In the genomic region with DNA sequence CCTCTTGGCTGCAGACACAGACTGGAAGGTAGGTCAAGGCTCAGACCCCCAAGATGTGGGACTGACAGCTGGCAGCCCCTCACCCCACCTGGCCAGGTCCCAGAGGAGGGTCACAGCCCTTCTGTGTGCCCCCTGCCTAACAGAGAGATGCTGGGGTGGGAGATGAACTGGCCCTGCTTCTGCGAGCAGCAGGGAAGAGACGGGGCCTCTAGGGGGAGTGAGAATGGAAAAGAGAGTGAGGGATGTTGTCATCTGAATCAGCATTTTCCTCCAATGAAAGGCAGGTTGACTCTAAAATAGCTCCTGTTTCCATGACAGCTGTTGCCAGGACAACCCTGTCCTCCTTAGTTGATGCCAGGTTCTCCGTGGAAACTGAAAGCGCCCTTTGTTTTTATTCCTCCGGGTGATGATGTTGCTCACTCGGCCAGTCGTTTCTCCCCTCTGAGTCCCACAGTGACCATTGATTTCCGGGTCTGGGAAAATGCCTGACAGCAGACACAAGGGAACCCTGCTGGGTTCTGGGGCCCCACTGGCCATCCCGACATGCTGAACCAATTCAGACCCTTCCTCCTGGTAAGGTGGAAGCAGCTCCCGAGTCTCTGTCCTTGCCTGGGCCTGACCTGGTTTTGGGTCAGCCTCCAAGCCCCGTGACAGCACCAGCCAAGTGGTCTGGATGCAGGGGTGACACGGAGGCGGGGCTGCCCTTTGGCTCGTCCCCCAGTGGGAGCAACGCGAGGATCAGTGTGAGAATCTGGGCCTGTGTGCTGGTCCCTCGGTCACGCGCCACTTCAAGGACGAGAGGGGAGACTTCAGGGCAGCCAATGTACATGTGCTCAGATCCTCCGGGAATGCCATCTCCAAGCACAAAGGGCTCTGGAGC, we compare ENCODE assay signal across 8 cellular contexts. TPM values are rescaled to one million over a fixed set of nuclear protein-coding genes. Genes with fewer than 3 reads are reported as not detected.
DNase-seq lines count a peak whose midpoint lies in the region; ATAC-seq and TF ChIP-seq lines count a peak whose summit lies in the region.

No MANE protein-coding gene starts in this region.

- H3K9me3 ChIP-seq in mesodermal cell (ENCODE audit: control insufficient read depth, low read length): no peaks in the 10 kb centered on the region

- H3K36me3 Mint-ChIP-seq in activated CD4-positive, alpha-beta T cell treated with anti-CD3 and anti-CD28 coated beads, Interleukin-2, amount 10 ng/mL, durations not matched to agents 7 days and 5 days (ENCODE audit: low read depth): no peaks in the 10 kb centered on the region
- no peaks in the 10 kb centered on the region for H3K36me3 Mint-ChIP-seq in endothelial cell (ENCODE audit: low read depth, unreplicated experiment)

- WGBS in mesodermal cell (ENCODE audit: insufficient coverage in 2 of 2), 2 experiments: 42 to 49% methylated on average over 19 of the region's 21 CpGs

- POLR2A ChIA-PET in activated CD4-positive, alpha-beta T cell treated with anti-CD3 and anti-CD28 coated beads, Interleukin-2, amount 10 ng/mL, durations not matched to agents 7 days and 5 days (lab: Charles Lee): no interaction called here

- TF ChIP-seq CTCF in endothelial cell (IDR thresholded peaks at IDR 0.05; ENCODE audit: unreplicated experiment): peak; percentile 26

- H3K27ac ChIP-seq in mesodermal cell (ENCODE audit: low read depth, low read length, severe bottlenecking): peak overlapping the region; percentile 96

- CTCF ChIA-PET in activated CD4-positive, alpha-beta T cell treated with anti-CD3 and anti-CD28 coated beads, Interleukin-2, amount 10 ng/mL, durations not matched to agents 7 days and 5 days (lab: Charles Lee): interaction anchor here (0.6 to 1.4 kb wide), 5 partner anchors 156 to 261 kb away, joined by 3 to 4 read pairs (median 3); no protein-coding TSS in a partner anchor

- peak; percentile 40 to 66 for DNase-seq in AML-193 (lab: John Stamatoyannopoulos, UW)
- peak; percentile 35 for DNase-seq in NCI-H510A (lab: John Stamatoyannopoulos, UW)
- DNase-seq in activated CD4-positive, alpha-beta T cell treated with anti-CD3 and anti-CD28 coated beads, Interleukin-2, amount 10 ng/mL, durations not matched to agents 7 days and 5 days: peak; percentile 82
- DNase-seq in endothelial cell (ENCODE audit: low spot score): peak; percentile 76
- DNase-seq in stimulated activated naive CD4-positive, alpha-beta T cell treated with Interleukin-2 at 50 U/mL for 16 hours (lab: John Stamatoyannopoulos, UW): peak; percentile 38

- H3K27ac Mint-ChIP-seq in activated CD4-positive, alpha-beta T cell treated with anti-CD3 and anti-CD28 coated beads, Interleukin-2, amount 10 ng/mL, durations not matched to agents 7 days and 5 days: no peak overlapping the region
- peak overlapping the region; percentile 89 for H3K27ac Mint-ChIP-seq in endothelial cell (ENCODE audit: unreplicated experiment)

- H3K36me3 ChIP-seq in mesodermal cell (ENCODE audit: control insufficient read depth, insufficient read depth, low read length): no peaks in the 10 kb centered on the region

- no peak overlapping the region for H3K4me3 ChIP-seq in mesodermal cell (ENCODE audit: extremely low read depth, insufficient read depth, low read length, poor library complexity, severe bottlenecking)

- peaks cover 3% of the 10 kb centered on the region for H3K4me1 ChIP-seq in mesodermal cell (ENCODE audit: control insufficient read depth, insufficient read depth, low read length, poor library complexity, severe bottlenecking)

- peaks cover 2% of the 10 kb centered on the region for H3K27me3 Mint-ChIP-seq in activated CD4-positive, alpha-beta T cell treated with anti-CD3 and anti-CD28 coated beads, Interleukin-2, amount 10 ng/mL, durations not matched to agents 7 days and 5 days
- H3K27me3 Mint-ChIP-seq in endothelial cell (ENCODE audit: unreplicated experiment): peaks cover 25% of the 10 kb centered on the region

- H3K4me1 Mint-ChIP-seq in activated CD4-positive, alpha-beta T cell treated with anti-CD3 and anti-CD28 coated beads, Interleukin-2, amount 10 ng/mL, durations not matched to agents 7 days and 5 days: peaks cover 12% of the 10 kb centered on the region
- no peaks in the 10 kb centered on the region for H3K4me1 Mint-ChIP-seq in endothelial cell (ENCODE audit: unreplicated experiment)

- H3K9me3 Mint-ChIP-seq in activated CD4-positive, alpha-beta T cell treated with anti-CD3 and anti-CD28 coated beads, Interleukin-2, amount 10 ng/mL, durations not matched to agents 7 days and 5 days: no peaks in the 10 kb centered on the region
- H3K9me3 Mint-ChIP-seq in endothelial cell (ENCODE audit: unreplicated experiment): no peaks in the 10 kb centered on the region

- no peak overlapping the region for H3K4me3 Mint-ChIP-seq in activated CD4-positive, alpha-beta T cell treated with anti-CD3 and anti-CD28 coated beads, Interleukin-2, amount 10 ng/mL, durations not matched to agents 7 days and 5 days
- no peak overlapping the region for H3K4me3 Mint-ChIP-seq in endothelial cell (ENCODE audit: unreplicated experiment)

- ATAC-seq in GM19023 (IDR thresholded peaks at IDR 0.05; ENCODE audit: unreplicated experiment): peak; percentile 49
- ATAC-seq in HG03457 (IDR thresholded peaks at IDR 0.05; ENCODE audit: unreplicated experiment): peak; percentile 58

RNA-seq across cellular contexts. Expression of a gene that starts 4.7 kb away (rescaled TPM):
- under 1 TPM; 0.69 to 0.97 TPM for total RNA-seq in activated CD4-positive, alpha-beta T cell treated with anti-CD3 and anti-CD28 coated beads, Interleukin-2, amount 10 ng/mL, durations not matched to agents 7 days and 5 days
- 5.9 TPM for total RNA-seq in endothelial cell (ENCODE audit: unreplicated experiment)
- 37.8 TPM for polyA plus RNA-seq in mesodermal cell (2013, experiment 1 of 2)
- 31.6 TPM for polyA plus RNA-seq in mesodermal cell (2013, experiment 2 of 2)

RNA-seq across cellular contexts. Expression of a gene that starts 20.1 kb away (rescaled TPM):
- total RNA-seq in activated CD4-positive, alpha-beta T cell treated with anti-CD3 and anti-CD28 coated beads, Interleukin-2, amount 10 ng/mL, durations not matched to agents 7 days and 5 days: 10 to 100 TPM; 14.7 to 15.3 TPM
- 7.9 TPM for total RNA-seq in endothelial cell (ENCODE audit: unreplicated experiment)
- 9.5 TPM for polyA plus RNA-seq in mesodermal cell (2013, experiment 1 of 2)
- 7.8 TPM for polyA plus RNA-seq in mesodermal cell (2013, experiment 2 of 2)
